ENCODE assay signal across 1 cellular context in the genomic region with DNA sequence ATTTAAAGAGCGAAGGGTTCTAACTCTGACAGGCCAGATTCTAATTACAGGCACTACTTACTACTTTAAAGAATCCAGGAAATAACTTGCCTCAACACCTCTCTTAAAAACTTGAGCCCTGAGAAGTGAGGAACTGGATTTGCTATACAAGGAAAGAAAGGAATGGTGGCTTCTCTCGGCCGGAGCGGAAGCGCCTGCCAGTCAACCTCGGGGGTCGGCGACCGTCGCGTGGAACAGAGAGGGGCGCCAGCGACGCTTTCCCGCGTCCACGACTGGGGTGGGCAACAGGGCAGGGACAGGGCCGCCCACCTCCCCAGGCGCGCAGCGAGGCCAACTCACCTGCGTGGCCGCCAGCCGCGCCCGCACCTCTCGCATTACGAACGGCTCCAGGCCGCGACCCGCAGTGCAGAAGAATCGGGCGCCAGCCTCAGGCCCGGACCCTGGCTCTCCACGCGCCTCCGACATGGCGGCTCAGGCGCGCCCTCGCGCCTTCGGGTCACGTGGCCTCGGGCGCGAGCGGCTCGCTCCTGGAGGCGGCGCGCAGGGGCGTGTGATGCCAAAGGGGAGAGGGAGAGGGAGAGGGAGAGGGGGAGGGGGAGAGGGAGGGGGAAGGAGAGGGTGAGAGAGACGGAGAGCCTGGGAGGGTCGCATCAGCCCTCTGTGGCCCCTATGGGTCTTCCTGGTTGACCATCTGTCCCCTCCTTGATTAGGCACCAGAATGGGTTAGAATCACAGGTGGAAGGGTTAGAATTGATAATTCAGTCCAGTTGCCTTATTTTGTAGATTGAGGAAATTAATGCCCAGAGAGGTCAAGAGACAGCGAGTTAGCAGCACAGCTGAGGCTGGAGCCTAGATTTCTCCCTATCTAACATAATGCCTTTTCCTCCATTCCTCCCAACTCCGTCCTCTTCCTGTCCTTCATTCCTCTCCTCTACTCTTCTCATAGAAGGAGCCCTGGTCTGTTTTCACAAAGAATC.
A peak's percentile ranks its signal among the peaks of the same experiment; 100 is the strongest.
TF ChIP-seq lines count a peak whose summit lies in the region.

A gene with protein sequence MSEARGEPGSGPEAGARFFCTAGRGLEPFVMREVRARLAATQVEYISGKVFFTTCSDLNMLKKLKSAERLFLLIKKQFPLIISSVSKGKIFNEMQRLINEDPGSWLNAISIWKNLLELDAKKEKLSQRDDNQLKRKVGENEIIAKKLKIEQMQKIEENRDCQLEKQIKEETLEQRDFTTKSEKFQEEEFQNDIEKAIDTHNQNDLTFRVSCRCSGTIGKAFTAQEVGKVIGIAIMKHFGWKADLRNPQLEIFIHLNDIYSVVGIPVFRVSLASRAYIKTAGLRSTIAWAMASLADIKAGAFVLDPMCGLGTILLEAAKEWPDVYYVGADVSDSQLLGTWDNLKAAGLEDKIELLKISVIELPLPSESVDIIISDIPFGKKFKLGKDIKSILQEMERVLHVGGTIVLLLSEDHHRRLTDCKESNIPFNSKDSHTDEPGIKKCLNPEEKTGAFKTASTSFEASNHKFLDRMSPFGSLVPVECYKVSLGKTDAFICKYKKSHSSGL (minus strand): TSS at position 484 of the 977 bp plus-strand sequence. CDS start 19 bp downstream, at position 465.

TF ChIP-seq in HepG2, 621 proteins besides CTCF, POLR2A, EP300 and RAD21 (continued from another document and continues in another):
- TF ChIP-seq, protein P1, sequence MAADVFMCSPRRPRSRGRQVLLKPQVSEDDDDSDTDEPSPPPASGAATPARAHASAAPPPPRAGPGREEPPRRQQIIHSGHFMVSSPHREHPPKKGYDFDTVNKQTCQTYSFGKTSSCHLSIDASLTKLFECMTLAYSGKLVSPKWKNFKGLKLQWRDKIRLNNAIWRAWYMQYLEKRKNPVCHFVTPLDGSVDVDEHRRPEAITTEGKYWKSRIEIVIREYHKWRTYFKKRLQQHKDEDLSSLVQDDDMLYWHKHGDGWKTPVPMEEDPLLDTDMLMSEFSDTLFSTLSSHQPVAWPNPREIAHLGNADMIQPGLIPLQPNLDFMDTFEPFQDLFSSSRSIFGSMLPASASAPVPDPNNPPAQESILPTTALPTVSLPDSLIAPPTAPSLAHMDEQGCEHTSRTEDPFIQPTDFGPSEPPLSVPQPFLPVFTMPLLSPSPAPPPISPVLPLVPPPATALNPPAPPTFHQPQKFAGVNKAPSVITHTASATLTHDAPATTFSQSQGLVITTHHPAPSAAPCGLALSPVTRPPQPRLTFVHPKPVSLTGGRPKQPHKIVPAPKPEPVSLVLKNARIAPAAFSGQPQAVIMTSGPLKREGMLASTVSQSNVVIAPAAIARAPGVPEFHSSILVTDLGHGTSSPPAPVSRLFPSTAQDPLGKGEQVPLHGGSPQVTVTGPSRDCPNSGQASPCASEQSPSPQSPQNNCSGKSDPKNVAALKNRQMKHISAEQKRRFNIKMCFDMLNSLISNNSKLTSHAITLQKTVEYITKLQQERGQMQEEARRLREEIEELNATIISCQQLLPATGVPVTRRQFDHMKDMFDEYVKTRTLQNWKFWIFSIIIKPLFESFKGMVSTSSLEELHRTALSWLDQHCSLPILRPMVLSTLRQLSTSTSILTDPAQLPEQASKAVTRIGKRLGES (CRISPR knock-in tag; IDR thresholded peaks at IDR 0.05; ENCODE audit: borderline replicate concordance) = peak; percentile 89
- TF ChIP-seq ZNF34 (CRISPR knock-in tag; IDR thresholded peaks at IDR 0.05; ENCODE audit: borderline replicate concordance) (0 out of 2 replicates have a peak, but pooled peaks have one; percentile 40), U2AF2 (IDR thresholded peaks at IDR 0.05; ENCODE audit: low read depth, low read length) (0 out of 2 replicates have a peak, but pooled peaks have one; percentile 18), PRPF4 (IDR thresholded peaks at IDR 0.05; ENCODE audit: low read depth, low read length, poor library complexity, severe bottlenecking) (no peak), HOXA5 (CRISPR knock-in tag; IDR thresholded peaks at IDR 0.05) (peak; percentile 83), ZNF850 (CRISPR knock-in tag; conservative IDR thresholded peaks at IDR 0.05) (peak; percentile 79; the same call in 1 of the 2 replicates), ZNF782 (CRISPR knock-in tag; IDR thresholded peaks at IDR 0.05; ENCODE audit: borderline replicate concordance) (peak; percentile 97), ZFP1 (CRISPR knock-in tag; IDR thresholded peaks at IDR 0.05) (0 out of 2 replicates have a peak, but pooled peaks have one; percentile 22), ZNF788 (CRISPR knock-in tag; IDR thresholded peaks at IDR 0.05; ENCODE audit: borderline replicate concordance) (peak; percentile 84; the same call in 1 of the 2 replicates), ZNF326 (CRISPR knock-in tag; IDR thresholded peaks at IDR 0.05; ENCODE audit: borderline replicate concordance) (no peak), NCOR1 (IDR thresholded peaks at IDR 0.05; ENCODE audit: borderline replicate concordance, low read length) (no peak), TCF7 (IDR thresholded peaks at IDR 0.05; ENCODE audit: low read depth) (no peak), EZH2 (conservative IDR thresholded peaks at IDR 0.05; ENCODE audit: low read depth, low read length) (no peak), SRSF4 (IDR thresholded peaks at IDR 0.05; ENCODE audit: low read depth, low read length, poor library complexity, severe bottlenecking) (no peak), ZNF232 (CRISPR knock-in tag; IDR thresholded peaks at IDR 0.05; ENCODE audit: borderline replicate concordance) (peak; percentile 96), ATF7 (IDR thresholded peaks at IDR 0.05) (no peak), ATF7 (CRISPR knock-in tag; IDR thresholded peaks at IDR 0.05) (peak; percentile 63; the same call in 1 of the 2 replicates), ADNP (CRISPR knock-in tag; IDR thresholded peaks at IDR 0.05) (0 out of 2 replicates have a peak, but pooled peaks have one; percentile 64), HNRNPK (IDR thresholded peaks at IDR 0.05; ENCODE audit: low read depth, low read length, poor library complexity, severe bottlenecking) (peak; percentile 100), ZNF350 (CRISPR knock-in tag; IDR thresholded peaks at IDR 0.05; ENCODE audit: borderline replicate concordance, low read depth) (peak; percentile 78), SMAD3 (CRISPR knock-in tag; IDR thresholded peaks at IDR 0.05) (no peak; the same call in 1 of the 2 replicates), SUZ12 (IDR thresholded peaks at IDR 0.05; ENCODE audit: low read depth, low read length) (no peak), SP4 (CRISPR knock-in tag; IDR thresholded peaks at IDR 0.05) (peak; percentile 57; the same call in 1 of the 2 replicates), ZC3H4 (CRISPR knock-in tag; IDR thresholded peaks at IDR 0.05; ENCODE audit: borderline replicate concordance) (no peak; the same call in 1 of the 2 replicates)
- TF ChIP-seq, protein P2, sequence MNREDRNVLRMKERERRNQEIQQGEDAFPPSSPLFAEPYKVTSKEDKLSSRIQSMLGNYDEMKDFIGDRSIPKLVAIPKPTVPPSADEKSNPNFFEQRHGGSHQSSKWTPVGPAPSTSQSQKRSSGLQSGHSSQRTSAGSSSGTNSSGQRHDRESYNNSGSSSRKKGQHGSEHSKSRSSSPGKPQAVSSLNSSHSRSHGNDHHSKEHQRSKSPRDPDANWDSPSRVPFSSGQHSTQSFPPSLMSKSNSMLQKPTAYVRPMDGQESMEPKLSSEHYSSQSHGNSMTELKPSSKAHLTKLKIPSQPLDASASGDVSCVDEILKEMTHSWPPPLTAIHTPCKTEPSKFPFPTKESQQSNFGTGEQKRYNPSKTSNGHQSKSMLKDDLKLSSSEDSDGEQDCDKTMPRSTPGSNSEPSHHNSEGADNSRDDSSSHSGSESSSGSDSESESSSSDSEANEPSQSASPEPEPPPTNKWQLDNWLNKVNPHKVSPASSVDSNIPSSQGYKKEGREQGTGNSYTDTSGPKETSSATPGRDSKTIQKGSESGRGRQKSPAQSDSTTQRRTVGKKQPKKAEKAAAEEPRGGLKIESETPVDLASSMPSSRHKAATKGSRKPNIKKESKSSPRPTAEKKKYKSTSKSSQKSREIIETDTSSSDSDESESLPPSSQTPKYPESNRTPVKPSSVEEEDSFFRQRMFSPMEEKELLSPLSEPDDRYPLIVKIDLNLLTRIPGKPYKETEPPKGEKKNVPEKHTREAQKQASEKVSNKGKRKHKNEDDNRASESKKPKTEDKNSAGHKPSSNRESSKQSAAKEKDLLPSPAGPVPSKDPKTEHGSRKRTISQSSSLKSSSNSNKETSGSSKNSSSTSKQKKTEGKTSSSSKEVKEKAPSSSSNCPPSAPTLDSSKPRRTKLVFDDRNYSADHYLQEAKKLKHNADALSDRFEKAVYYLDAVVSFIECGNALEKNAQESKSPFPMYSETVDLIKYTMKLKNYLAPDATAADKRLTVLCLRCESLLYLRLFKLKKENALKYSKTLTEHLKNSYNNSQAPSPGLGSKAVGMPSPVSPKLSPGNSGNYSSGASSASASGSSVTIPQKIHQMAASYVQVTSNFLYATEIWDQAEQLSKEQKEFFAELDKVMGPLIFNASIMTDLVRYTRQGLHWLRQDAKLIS (CRISPR knock-in tag; IDR thresholded peaks at IDR 0.05) = no peak
- TF ChIP-seq, protein P3, sequence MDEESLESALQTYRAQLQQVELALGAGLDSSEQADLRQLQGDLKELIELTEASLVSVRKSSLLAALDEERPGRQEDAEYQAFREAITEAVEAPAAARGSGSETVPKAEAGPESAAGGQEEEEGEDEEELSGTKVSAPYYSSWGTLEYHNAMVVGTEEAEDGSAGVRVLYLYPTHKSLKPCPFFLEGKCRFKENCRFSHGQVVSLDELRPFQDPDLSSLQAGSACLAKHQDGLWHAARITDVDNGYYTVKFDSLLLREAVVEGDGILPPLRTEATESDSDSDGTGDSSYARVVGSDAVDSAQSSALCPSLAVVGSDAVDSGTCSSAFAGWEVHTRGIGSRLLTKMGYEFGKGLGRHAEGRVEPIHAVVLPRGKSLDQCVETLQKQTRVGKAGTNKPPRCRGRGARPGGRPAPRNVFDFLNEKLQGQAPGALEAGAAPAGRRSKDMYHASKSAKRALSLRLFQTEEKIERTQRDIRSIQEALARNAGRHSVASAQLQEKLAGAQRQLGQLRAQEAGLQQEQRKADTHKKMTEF (CRISPR knock-in tag; IDR thresholded peaks at IDR 0.05) = peak; percentile 91
- TF ChIP-seq, protein P4, sequence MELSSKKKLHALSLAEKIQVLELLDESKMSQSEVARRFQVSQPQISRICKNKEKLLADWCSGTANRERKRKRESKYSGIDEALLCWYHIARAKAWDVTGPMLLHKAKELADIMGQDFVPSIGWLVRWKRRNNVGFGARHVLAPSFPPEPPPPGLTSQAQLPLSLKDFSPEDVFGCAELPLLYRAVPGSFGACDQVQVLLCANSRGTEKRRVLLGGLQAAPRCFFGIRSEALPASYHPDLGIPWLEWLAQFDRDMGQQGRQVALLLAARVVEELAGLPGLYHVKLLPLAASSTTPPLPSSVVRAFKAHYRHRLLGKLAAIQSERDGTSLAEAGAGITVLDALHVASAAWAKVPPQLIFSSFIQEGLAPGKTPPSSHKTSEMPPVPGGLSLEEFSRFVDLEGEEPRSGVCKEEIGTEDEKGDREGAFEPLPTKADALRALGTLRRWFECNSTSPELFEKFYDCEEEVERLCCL (CRISPR knock-in tag; IDR thresholded peaks at IDR 0.05; ENCODE audit: borderline replicate concordance) = peak; percentile 88; the same call in 1 of the 2 replicates
- TF ChIP-seq, protein P5, sequence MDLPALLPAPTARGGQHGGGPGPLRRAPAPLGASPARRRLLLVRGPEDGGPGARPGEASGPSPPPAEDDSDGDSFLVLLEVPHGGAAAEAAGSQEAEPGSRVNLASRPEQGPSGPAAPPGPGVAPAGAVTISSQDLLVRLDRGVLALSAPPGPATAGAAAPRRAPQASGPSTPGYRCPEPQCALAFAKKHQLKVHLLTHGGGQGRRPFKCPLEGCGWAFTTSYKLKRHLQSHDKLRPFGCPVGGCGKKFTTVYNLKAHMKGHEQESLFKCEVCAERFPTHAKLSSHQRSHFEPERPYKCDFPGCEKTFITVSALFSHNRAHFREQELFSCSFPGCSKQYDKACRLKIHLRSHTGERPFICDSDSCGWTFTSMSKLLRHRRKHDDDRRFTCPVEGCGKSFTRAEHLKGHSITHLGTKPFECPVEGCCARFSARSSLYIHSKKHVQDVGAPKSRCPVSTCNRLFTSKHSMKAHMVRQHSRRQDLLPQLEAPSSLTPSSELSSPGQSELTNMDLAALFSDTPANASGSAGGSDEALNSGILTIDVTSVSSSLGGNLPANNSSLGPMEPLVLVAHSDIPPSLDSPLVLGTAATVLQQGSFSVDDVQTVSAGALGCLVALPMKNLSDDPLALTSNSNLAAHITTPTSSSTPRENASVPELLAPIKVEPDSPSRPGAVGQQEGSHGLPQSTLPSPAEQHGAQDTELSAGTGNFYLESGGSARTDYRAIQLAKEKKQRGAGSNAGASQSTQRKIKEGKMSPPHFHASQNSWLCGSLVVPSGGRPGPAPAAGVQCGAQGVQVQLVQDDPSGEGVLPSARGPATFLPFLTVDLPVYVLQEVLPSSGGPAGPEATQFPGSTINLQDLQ (CRISPR knock-in tag; IDR thresholded peaks at IDR 0.05) = peak; percentile 51; the same call in 1 of the 2 replicates
- TF ChIP-seq, protein P6, sequence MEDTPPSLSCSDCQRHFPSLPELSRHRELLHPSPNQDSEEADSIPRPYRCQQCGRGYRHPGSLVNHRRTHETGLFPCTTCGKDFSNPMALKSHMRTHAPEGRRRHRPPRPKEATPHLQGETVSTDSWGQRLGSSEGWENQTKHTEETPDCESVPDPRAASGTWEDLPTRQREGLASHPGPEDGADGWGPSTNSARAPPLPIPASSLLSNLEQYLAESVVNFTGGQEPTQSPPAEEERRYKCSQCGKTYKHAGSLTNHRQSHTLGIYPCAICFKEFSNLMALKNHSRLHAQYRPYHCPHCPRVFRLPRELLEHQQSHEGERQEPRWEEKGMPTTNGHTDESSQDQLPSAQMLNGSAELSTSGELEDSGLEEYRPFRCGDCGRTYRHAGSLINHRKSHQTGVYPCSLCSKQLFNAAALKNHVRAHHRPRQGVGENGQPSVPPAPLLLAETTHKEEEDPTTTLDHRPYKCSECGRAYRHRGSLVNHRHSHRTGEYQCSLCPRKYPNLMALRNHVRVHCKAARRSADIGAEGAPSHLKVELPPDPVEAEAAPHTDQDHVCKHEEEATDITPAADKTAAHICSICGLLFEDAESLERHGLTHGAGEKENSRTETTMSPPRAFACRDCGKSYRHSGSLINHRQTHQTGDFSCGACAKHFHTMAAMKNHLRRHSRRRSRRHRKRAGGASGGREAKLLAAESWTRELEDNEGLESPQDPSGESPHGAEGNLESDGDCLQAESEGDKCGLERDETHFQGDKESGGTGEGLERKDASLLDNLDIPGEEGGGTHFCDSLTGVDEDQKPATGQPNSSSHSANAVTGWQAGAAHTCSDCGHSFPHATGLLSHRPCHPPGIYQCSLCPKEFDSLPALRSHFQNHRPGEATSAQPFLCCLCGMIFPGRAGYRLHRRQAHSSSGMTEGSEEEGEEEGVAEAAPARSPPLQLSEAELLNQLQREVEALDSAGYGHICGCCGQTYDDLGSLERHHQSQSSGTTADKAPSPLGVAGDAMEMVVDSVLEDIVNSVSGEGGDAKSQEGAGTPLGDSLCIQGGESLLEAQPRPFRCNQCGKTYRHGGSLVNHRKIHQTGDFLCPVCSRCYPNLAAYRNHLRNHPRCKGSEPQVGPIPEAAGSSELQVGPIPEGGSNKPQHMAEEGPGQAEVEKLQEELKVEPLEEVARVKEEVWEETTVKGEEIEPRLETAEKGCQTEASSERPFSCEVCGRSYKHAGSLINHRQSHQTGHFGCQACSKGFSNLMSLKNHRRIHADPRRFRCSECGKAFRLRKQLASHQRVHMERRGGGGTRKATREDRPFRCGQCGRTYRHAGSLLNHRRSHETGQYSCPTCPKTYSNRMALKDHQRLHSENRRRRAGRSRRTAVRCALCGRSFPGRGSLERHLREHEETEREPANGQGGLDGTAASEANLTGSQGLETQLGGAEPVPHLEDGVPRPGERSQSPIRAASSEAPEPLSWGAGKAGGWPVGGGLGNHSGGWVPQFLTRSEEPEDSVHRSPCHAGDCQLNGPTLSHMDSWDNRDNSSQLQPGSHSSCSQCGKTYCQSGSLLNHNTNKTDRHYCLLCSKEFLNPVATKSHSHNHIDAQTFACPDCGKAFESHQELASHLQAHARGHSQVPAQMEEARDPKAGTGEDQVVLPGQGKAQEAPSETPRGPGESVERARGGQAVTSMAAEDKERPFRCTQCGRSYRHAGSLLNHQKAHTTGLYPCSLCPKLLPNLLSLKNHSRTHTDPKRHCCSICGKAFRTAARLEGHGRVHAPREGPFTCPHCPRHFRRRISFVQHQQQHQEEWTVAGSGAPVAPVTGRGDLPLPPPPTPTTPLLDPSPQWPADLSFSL (CRISPR knock-in tag; IDR thresholded peaks at IDR 0.05) = no peak
